ENCODE assay signal across 1 cellular context in genomic region chr18:12883003-12883683, GRCh38.
A peak's percentile ranks its signal among the peaks of the same experiment; 100 is the strongest.
TF ChIP-seq lines count a peak whose summit lies in the region.

No MANE protein-coding gene starts in this region.

TF ChIP-seq in HepG2, 621 proteins besides CTCF, POLR2A, EP300 and RAD21 (continued from another document):
- TF ChIP-seq, protein P1, sequence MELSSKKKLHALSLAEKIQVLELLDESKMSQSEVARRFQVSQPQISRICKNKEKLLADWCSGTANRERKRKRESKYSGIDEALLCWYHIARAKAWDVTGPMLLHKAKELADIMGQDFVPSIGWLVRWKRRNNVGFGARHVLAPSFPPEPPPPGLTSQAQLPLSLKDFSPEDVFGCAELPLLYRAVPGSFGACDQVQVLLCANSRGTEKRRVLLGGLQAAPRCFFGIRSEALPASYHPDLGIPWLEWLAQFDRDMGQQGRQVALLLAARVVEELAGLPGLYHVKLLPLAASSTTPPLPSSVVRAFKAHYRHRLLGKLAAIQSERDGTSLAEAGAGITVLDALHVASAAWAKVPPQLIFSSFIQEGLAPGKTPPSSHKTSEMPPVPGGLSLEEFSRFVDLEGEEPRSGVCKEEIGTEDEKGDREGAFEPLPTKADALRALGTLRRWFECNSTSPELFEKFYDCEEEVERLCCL (CRISPR knock-in tag; IDR thresholded peaks at IDR 0.05; ENCODE audit: borderline replicate concordance), result no peak
- TF ChIP-seq ZMYM3 (CRISPR knock-in tag; IDR thresholded peaks at IDR 0.05) (no peak), ZNF451 (CRISPR knock-in tag; IDR thresholded peaks at IDR 0.05) (no peak), SAP130 (CRISPR knock-in tag; IDR thresholded peaks at IDR 0.05; ENCODE audit: low read depth) (peak; percentile 12; the same call in 1 of the 2 replicates), ATF1 (CRISPR knock-in tag; IDR thresholded peaks at IDR 0.05) (no peak), ZNF180 (CRISPR knock-in tag; IDR thresholded peaks at IDR 0.05; ENCODE audit: borderline replicate concordance, low read depth) (no peak), DR1 (CRISPR knock-in tag; IDR thresholded peaks at IDR 0.05) (no peak), ZNF446 (CRISPR knock-in tag; IDR thresholded peaks at IDR 0.05) (no peak), MED1 (CRISPR knock-in tag; IDR thresholded peaks at IDR 0.05) (no peak), WIZ (CRISPR knock-in tag; IDR thresholded peaks at IDR 0.05) (0 out of 2 replicates have a peak, but pooled peaks have one; percentile 6), ZNF234 (CRISPR knock-in tag; conservative IDR thresholded peaks at IDR 0.05) (no peak), REPIN1 (CRISPR knock-in tag; IDR thresholded peaks at IDR 0.05; ENCODE audit: borderline replicate concordance, low read depth) (no peak), ZNF792 (CRISPR knock-in tag; IDR thresholded peaks at IDR 0.05) (0 out of 2 replicates have a peak, but pooled peaks have one; percentile 15), MED8 (CRISPR knock-in tag; IDR thresholded peaks at IDR 0.05; ENCODE audit: insufficient replicate concordance) (no peak), RORA (CRISPR knock-in tag; IDR thresholded peaks at IDR 0.05) (no peak), IRF2 (CRISPR knock-in tag; IDR thresholded peaks at IDR 0.05) (no peak), KDM5A (IDR thresholded peaks at IDR 0.05; ENCODE audit: borderline replicate concordance, low read length) (no peak), MED13 (CRISPR knock-in tag; IDR thresholded peaks at IDR 0.05) (peak; percentile 4; the same call in 1 of the 2 replicates), TOPORS (CRISPR knock-in tag; IDR thresholded peaks at IDR 0.05) (no peak), HNF4G (IDR thresholded peaks at IDR 0.05; ENCODE audit: borderline replicate concordance, low read depth, low read length) (no peak), HNF4G (CRISPR knock-in tag; IDR thresholded peaks at IDR 0.05; ENCODE audit: borderline replicate concordance, low read depth) (no peak), ZIK1 (CRISPR knock-in tag; IDR thresholded peaks at IDR 0.05; ENCODE audit: borderline replicate concordance, low read depth) (no peak), CAMTA2 (CRISPR knock-in tag; IDR thresholded peaks at IDR 0.05; ENCODE audit: borderline replicate concordance) (0 out of 2 replicates have a peak, but pooled peaks have one; percentile 33), ZNF615 (CRISPR knock-in tag; IDR thresholded peaks at IDR 0.05; ENCODE audit: borderline replicate concordance) (no peak), ZKSCAN1 (IDR thresholded peaks at IDR 0.05; ENCODE audit: low read length) (no peak), ZFP90 (CRISPR knock-in tag; IDR thresholded peaks at IDR 0.05; ENCODE audit: borderline replicate concordance) (no peak), NONO (IDR thresholded peaks at IDR 0.05) (no peak), NONO (CRISPR knock-in tag; conservative IDR thresholded peaks at IDR 0.05) (no peak), ZNF382 (CRISPR knock-in tag; IDR thresholded peaks at IDR 0.05; ENCODE audit: borderline replicate concordance) (no peak), UBTF (CRISPR knock-in tag; IDR thresholded peaks at IDR 0.05) (peak; percentile 71; the same call in 1 of the 2 replicates), ARHGAP35 (CRISPR knock-in tag; IDR thresholded peaks at IDR 0.05; ENCODE audit: borderline replicate concordance) (no peak)
- TF ChIP-seq, protein P2, sequence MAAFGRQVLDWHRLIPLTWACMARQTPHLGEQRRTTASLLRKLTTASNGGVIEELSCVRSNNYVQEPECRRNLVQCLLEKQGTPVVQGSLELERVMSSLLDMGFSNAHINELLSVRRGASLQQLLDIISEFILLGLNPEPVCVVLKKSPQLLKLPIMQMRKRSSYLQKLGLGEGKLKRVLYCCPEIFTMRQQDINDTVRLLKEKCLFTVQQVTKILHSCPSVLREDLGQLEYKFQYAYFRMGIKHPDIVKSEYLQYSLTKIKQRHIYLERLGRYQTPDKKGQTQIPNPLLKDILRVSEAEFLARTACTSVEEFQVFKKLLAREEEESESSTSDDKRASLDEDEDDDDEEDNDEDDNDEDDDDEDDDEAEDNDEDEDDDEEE (CRISPR knock-in tag; IDR thresholded peaks at IDR 0.05), result no peak
- TF ChIP-seq, protein P3, sequence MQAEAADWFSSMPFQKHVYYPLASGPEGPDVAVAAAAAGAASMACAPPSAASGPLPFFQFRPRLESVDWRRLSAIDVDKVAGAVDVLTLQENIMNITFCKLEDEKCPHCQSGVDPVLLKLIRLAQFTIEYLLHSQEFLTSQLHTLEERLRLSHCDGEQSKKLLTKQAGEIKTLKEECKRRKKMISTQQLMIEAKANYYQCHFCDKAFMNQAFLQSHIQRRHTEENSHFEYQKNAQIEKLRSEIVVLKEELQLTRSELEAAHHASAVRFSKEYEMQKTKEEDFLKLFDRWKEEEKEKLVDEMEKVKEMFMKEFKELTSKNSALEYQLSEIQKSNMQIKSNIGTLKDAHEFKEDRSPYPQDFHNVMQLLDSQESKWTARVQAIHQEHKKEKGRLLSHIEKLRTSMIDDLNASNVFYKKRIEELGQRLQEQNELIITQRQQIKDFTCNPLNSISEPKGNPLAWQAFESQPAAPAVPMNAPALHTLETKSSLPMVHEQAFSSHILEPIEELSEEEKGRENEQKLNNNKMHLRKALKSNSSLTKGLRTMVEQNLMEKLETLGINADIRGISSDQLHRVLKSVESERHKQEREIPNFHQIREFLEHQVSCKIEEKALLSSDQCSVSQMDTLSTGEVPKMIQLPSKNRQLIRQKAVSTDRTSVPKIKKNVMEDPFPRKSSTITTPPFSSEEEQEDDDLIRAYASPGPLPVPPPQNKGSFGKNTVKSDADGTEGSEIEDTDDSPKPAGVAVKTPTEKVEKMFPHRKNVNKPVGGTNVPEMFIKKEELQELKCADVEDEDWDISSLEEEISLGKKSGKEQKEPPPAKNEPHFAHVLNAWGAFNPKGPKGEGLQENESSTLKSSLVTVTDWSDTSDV (CRISPR knock-in tag; IDR thresholded peaks at IDR 0.05), result no peak
- TF ChIP-seq, protein P4, sequence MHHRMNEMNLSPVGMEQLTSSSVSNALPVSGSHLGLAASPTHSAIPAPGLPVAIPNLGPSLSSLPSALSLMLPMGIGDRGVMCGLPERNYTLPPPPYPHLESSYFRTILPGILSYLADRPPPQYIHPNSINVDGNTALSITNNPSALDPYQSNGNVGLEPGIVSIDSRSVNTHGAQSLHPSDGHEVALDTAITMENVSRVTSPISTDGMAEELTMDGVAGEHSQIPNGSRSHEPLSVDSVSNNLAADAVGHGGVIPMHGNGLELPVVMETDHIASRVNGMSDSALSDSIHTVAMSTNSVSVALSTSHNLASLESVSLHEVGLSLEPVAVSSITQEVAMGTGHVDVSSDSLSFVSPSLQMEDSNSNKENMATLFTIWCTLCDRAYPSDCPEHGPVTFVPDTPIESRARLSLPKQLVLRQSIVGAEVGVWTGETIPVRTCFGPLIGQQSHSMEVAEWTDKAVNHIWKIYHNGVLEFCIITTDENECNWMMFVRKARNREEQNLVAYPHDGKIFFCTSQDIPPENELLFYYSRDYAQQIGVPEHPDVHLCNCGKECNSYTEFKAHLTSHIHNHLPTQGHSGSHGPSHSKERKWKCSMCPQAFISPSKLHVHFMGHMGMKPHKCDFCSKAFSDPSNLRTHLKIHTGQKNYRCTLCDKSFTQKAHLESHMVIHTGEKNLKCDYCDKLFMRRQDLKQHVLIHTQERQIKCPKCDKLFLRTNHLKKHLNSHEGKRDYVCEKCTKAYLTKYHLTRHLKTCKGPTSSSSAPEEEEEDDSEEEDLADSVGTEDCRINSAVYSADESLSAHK (CRISPR knock-in tag; IDR thresholded peaks at IDR 0.05; ENCODE audit: borderline replicate concordance), result no peak
- TF ChIP-seq, protein P5, sequence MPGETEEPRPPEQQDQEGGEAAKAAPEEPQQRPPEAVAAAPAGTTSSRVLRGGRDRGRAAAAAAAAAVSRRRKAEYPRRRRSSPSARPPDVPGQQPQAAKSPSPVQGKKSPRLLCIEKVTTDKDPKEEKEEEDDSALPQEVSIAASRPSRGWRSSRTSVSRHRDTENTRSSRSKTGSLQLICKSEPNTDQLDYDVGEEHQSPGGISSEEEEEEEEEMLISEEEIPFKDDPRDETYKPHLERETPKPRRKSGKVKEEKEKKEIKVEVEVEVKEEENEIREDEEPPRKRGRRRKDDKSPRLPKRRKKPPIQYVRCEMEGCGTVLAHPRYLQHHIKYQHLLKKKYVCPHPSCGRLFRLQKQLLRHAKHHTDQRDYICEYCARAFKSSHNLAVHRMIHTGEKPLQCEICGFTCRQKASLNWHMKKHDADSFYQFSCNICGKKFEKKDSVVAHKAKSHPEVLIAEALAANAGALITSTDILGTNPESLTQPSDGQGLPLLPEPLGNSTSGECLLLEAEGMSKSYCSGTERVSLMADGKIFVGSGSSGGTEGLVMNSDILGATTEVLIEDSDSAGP (CRISPR knock-in tag; IDR thresholded peaks at IDR 0.05; ENCODE audit: borderline replicate concordance), result no peak
